Comparison of ENCODE assay signal across 8 cellular contexts in the genomic region with DNA sequence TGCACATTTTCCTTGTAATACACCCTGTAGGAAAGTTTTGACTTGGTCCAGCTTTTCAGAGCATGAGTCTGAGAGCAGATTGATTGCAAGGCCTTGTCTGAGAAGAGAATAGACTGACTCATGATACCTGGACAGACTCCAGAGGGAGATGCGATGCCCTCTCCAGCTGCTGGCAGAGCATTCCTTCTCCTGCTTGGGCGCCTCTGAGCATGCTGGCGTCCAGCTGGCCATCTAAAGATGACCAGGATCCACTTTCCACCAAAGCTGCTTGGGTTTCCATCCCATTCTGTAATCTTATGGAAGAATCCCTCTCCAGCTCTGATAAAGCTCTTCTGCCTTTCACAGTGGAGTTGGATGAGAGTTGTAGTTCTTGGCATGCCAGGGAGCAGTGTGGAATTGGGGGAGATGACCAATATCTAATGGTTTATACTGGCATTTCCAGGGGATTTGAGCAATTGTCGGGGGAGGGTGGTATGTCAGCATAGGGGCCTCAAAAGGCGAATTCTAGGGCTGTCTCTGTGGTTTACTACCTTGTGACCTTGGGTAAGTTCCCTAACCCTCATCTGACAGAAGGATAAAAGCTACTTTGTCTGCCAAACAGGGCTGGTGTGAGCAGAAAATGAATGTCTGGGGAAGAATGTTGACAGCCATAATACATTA. TPM values are rescaled to one million over a fixed set of nuclear protein-coding genes. Genes with fewer than 3 reads are reported as not detected.
DNase-seq lines count a peak whose midpoint lies in the region; ATAC-seq and TF ChIP-seq lines count a peak whose summit lies in the region.

No MANE protein-coding gene starts in this region.

- ATAC-seq in GM21723 (IDR thresholded peaks at IDR 0.05; ENCODE audit: unreplicated experiment) (peak; percentile 46), T-helper 17 cell (peak; percentile 81), GM18505 (IDR thresholded peaks at IDR 0.05; ENCODE audit: unreplicated experiment) (no peak), HG02763 (IDR thresholded peaks at IDR 0.05; ENCODE audit: unreplicated experiment) (no peak)

- H3K27ac Mint-ChIP-seq in T-helper 17 cell = peak overlapping the region; percentile 93

- H3K9me3 ChIP-seq in T-helper 17 cell (ENCODE audit: control insufficient read depth, low read length, poor library complexity, severe bottlenecking) = no peaks in the 10 kb centered on the region

- no peak for DNase-seq in T-helper 17 cell
- DNase-seq in fibroblast of peridontal ligament (ENCODE audit: extremely low read depth) = peak; percentile 91
- peak; percentile 31 for DNase-seq in putamen (ENCODE audit: low spot score)
- DNase-seq in stimulated activated CD4-positive, alpha-beta T cell treated with anti-CD3 and anti-CD28 coated beads, Interleukin-2, amount 100 ng/mL, for 48 hours = no peak
- DNase-seq in SHP77 treated with DMSO at 0.1 percent for 48 hours (lab: John Stamatoyannopoulos, UW) = no peak

- TF ChIP-seq POLR2A in GM18505 (IDR thresholded peaks at IDR 0.05; ENCODE audit: borderline replicate concordance, extremely low read depth, insufficient read depth, insufficient read length) = no peak

- H3K4me3 Mint-ChIP-seq in T-helper 17 cell = peak overlapping the region; percentile 91

- no peaks in the 10 kb centered on the region for H3K27me3 Mint-ChIP-seq in T-helper 17 cell

- H3K36me3 Mint-ChIP-seq in T-helper 17 cell (ENCODE audit: low read depth) = peaks cover 5% of the 10 kb centered on the region

- H3K4me1 Mint-ChIP-seq in T-helper 17 cell = peaks cover 58% of the 10 kb centered on the region

RNA-seq across cellular contexts. Expression of a gene that starts 19.5 kb away (rescaled TPM):
- total RNA-seq in T-helper 17 cell = 100 to 1,000 TPM; 123 to 133 TPM

RNA-seq across cellular contexts. Expression of a gene that starts 34.3 kb away (rescaled TPM):
- 10 to 100 TPM; 17.4 to 20.5 TPM for total RNA-seq in T-helper 17 cell

RNA-seq across cellular contexts. Expression of a gene that starts 50.6 kb away (rescaled TPM):
- total RNA-seq in T-helper 17 cell = not detected

RNA-seq across cellular contexts. Expression of a gene that starts 53.9 kb away (rescaled TPM):
- total RNA-seq in T-helper 17 cell = 100 to 1,000 TPM; 107 to 108 TPM

Comparison
In these comparisons a context has a peak if more than half of its experiments do, and no peak if none do; other contexts are left out.
1. ATAC-seq: peak in GM21723 (single experiment) and T-helper 17 cell (single experiment); none in GM18505 (single experiment) and HG02763 (single experiment).
2. DNase-seq: peak in fibroblast of peridontal ligament (single experiment) and putamen (single experiment); none in T-helper 17 cell (0 of 3), stimulated activated CD4-positive, alpha-beta T cell treated with anti-CD3 and anti-CD28 coated beads, Interleukin-2, amount 100 ng/mL, for 48 hours (0 of 2) and SHP77 treated with DMSO at 0.1 percent for 48 hours (single experiment).